13 cellular contexts compared by ENCODE assay signal in genomic region chrX:103878466-103879151, GRCh38. TPM values are rescaled to one million over a fixed set of nuclear protein-coding genes. Genes with fewer than 3 reads are reported as not detected.
DNase-seq lines count a peak whose midpoint lies in the region; TF ChIP-seq lines count a peak whose summit lies in the region.
"Had no signal": no experiment of that assay in that cellular context is flagged by ENCODE, and none has a peak within 500 bp of the region (broad histone marks: within the 10 kb centered on the region; RNA-seq: fewer than 3 reads in every experiment).

No MANE protein-coding gene starts in this region.

- peak overlapping the region; percentile 85 for H3K27ac ChIP-seq in mesodermal cell (ENCODE audit: low read depth, low read length, severe bottlenecking)
- H3K27ac ChIP-seq: left lung had no signal

- no peak for TF ChIP-seq CTCF in Calu3 (IDR thresholded peaks at IDR 0.05; ENCODE audit: unreplicated experiment)

- H3K27ac Mint-ChIP-seq in Calu3 (ENCODE audit: unreplicated experiment): peak overlapping the region; percentile 56
- H3K27ac Mint-ChIP-seq: activated T-helper 17 cell treated with anti-CD3 and anti-CD28 coated beads, Interleukin-2, amount 50 U/mL, for 72 hours had no signal

- no TSS peak for BruUV-seq in Calu3 (replicated peaks; lab: Mats Ljungman, UMichigan)

- H3K9me3 ChIP-seq in mesodermal cell (ENCODE audit: control insufficient read depth, low read length): no peaks in the 10 kb centered on the region
- H3K9me3 ChIP-seq: left lung had no signal

- H3K27me3 Mint-ChIP-seq in Calu3 (ENCODE audit: unreplicated experiment): no peaks in the 10 kb centered on the region
- H3K27me3 Mint-ChIP-seq: activated T-helper 17 cell treated with anti-CD3 and anti-CD28 coated beads, Interleukin-2, amount 50 U/mL, for 72 hours had no signal

- CTCF ChIA-PET in Calu3 (lab: Charles Lee): no interaction called here

- H3K36me3 Mint-ChIP-seq in Calu3 (ENCODE audit: insufficient read depth, unreplicated experiment): no peaks in the 10 kb centered on the region

- 83 to 94% methylated on average over 3 to 5 of the region's 8 CpGs for WGBS in mesodermal cell (ENCODE audit: insufficient coverage in 2 of 2), 2 experiments

- DNase-seq in Calu3 (peak; percentile 61), NCI-H226 (peak; percentile 67), epidermal melanocyte (ENCODE audit: insufficient read length, low spot score) (peak; percentile 18), NCI-H146 (lab: John Stamatoyannopoulos, UW) (no peak), T-helper 2 cell (no peak)
- no peak for DNase-seq in stimulated activated CD4-positive, alpha-beta T cell treated with anti-CD3 and anti-CD28 coated beads, Interleukin-1b, Interleukin-23, amount 100 ng/mL, for 48 hours
- no peak for DNase-seq in activated naive CD4-positive, alpha-beta T cell treated with Interleukin-2 at 50 U/mL for 16 hours
- DNase-seq: cortex of kidney, H7, left lung, NCI-H1417 treated with DMSO at 0.1 percent for 48 hours had no signal

- peak overlapping the region; percentile 39 for H3K4me3 Mint-ChIP-seq in Calu3 (ENCODE audit: low read depth, unreplicated experiment)
- H3K4me3 Mint-ChIP-seq: activated T-helper 17 cell treated with anti-CD3 and anti-CD28 coated beads, Interleukin-2, amount 50 U/mL, for 72 hours had no signal

- H3K9me3 Mint-ChIP-seq in Calu3 (ENCODE audit: low read depth, unreplicated experiment): no peaks in the 10 kb centered on the region
- H3K9me3 Mint-ChIP-seq: activated T-helper 17 cell treated with anti-CD3 and anti-CD28 coated beads, Interleukin-2, amount 50 U/mL, for 72 hours had no signal

- H3K4me3 ChIP-seq in mesodermal cell (ENCODE audit: extremely low read depth, insufficient read depth, low read length, poor library complexity, severe bottlenecking): no peak overlapping the region
- H3K4me3 ChIP-seq: left lung had no signal

- peaks cover 47% of the 10 kb centered on the region for H3K4me1 Mint-ChIP-seq in Calu3 (ENCODE audit: low read depth, unreplicated experiment)
- H3K4me1 Mint-ChIP-seq: activated T-helper 17 cell treated with anti-CD3 and anti-CD28 coated beads, Interleukin-2, amount 50 U/mL, for 72 hours had no signal

- intact Hi-C loops in Calu3 (cut with micrococcal nuclease; ENCODE audit: unreplicated experiment): loop anchor here (5.0 kb wide), 1 partner anchor 39 kb away; no protein-coding TSS in a partner anchor

- H3K36me3 ChIP-seq in mesodermal cell (ENCODE audit: control insufficient read depth, insufficient read depth, low read length): no peaks in the 10 kb centered on the region
- H3K36me3 ChIP-seq: left lung had no signal

- H3K4me1 ChIP-seq in mesodermal cell (ENCODE audit: control insufficient read depth, insufficient read depth, low read length, poor library complexity, severe bottlenecking): peaks cover 7% of the 10 kb centered on the region
- H3K4me1 ChIP-seq: left lung had no signal

RNA-seq across cellular contexts. Expression of gene RAB9B, which starts 46.6 kb away (rescaled TPM):
- total RNA-seq in Calu3 (2022): 1.3 and 1.5 TPM in 2 replicates
- polyA plus RNA-seq in mesodermal cell (2013, experiment 1 of 2): 0.70 TPM
- 1.1 TPM for polyA plus RNA-seq in mesodermal cell (2013, experiment 2 of 2)

Comparison
In these comparisons a context has a peak if more than half of its experiments do, and no peak if none do; other contexts are left out.
1. DNase-seq: peak in Calu3 (single experiment), NCI-H226 (single experiment) and epidermal melanocyte (single experiment); none in NCI-H146 (single experiment), stimulated activated CD4-positive, alpha-beta T cell treated with anti-CD3 and anti-CD28 coated beads, Interleukin-1b, Interleukin-23, amount 100 ng/mL, for 48 hours (single experiment), activated naive CD4-positive, alpha-beta T cell treated with Interleukin-2 at 50 U/mL for 16 hours (single experiment) and T-helper 2 cell (0 of 5).